9 cellular contexts compared by ENCODE assay signal in the genomic region with DNA sequence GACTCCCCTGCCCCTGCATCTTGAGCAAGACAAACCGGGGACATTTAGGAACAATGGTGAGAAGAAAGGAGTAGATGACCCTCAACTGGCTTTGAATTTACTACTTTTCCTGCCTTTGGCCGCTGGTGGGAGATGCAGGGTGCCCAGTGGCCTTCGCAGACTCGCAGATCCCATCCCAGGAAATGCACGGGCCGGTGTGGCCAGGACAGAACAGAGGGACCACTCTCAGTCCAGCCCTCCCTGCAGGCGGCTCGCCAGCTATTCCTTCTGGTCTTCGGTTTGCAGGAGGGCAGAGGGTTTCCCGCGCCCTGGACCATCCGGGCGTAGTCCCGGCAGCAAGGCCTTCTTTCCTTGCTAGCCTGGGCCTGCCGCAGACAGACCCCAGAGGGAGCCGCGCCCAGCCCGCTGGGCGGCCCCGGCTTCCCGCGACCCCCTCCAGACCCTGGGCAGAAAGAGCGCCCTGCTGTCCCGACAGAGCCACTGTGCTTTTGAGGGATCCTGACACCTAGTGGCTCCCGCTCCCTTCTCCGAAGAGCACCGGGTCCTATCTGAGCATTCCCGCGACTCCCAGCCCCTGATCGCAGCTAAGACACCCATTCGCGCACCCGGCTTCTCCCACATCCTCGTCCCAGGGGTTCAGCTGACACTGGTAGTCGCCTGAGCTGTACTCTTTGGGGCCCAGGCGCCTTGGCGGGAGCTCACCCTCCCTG. TPM values are rescaled to one million over a fixed set of nuclear protein-coding genes. Genes with fewer than 3 reads are reported as not detected.
DNase-seq lines count a peak whose midpoint lies in the region; ATAC-seq lines count a peak whose summit lies in the region.
"Had no signal": no experiment of that assay in that cellular context is flagged by ENCODE, and none has a peak within 500 bp of the region (broad histone marks: within the 10 kb centered on the region; RNA-seq: fewer than 3 reads in every experiment).

No MANE protein-coding gene starts in this region.

- H3K4me3 Mint-ChIP-seq in activated T-cell treated with anti-CD3 and anti-CD28 coated beads, Interleukin-2, amount 50 U/mL, for 24 hours = peak overlapping the region; percentile 66
- peak overlapping the region; percentile 65 for H3K4me3 Mint-ChIP-seq in activated naive CD8-positive, alpha-beta T cell treated with anti-CD3 and anti-CD28 coated beads, Interleukin-2, amount 10 ng/mL, durations not matched to agents 7 days and 5 days
- H3K4me3 Mint-ChIP-seq in stimulated activated memory B cell treated with anti-CD40 and anti-IgM and Interleukin-4, amounts not matched to agents 10 μg/mL and 1 μg/mL and 100 μg/mL, for 72 hours = peak overlapping the region; percentile 63

- no peaks in the 10 kb centered on the region for H3K4me1 ChIP-seq in iPS-20b (ENCODE audit: insufficient read depth, low read length)

- no peaks in the 10 kb centered on the region for H3K36me3 Mint-ChIP-seq in activated T-cell treated with anti-CD3 and anti-CD28 coated beads, Interleukin-2, amount 50 U/mL, for 24 hours (ENCODE audit: low read depth)
- peaks cover 4% of the 10 kb centered on the region for H3K36me3 Mint-ChIP-seq in activated naive CD8-positive, alpha-beta T cell treated with anti-CD3 and anti-CD28 coated beads, Interleukin-2, amount 10 ng/mL, durations not matched to agents 7 days and 5 days
- no peaks in the 10 kb centered on the region for H3K36me3 Mint-ChIP-seq in stimulated activated memory B cell treated with anti-CD40 and anti-IgM and Interleukin-4, amounts not matched to agents 10 μg/mL and 1 μg/mL and 100 μg/mL, for 72 hours

- H3K9me3 ChIP-seq in iPS-20b (ENCODE audit: insufficient read depth, low read depth, low read length) = no peaks in the 10 kb centered on the region; the same call in 1 of the 2 replicates

- ATAC-seq in activated naive CD8-positive, alpha-beta T cell treated with anti-CD3 and anti-CD28 coated beads, Interleukin-2, amount 10 ng/mL, durations not matched to agents 7 days and 5 days (ENCODE audit: low read depth) = peak; percentile 20
- no peak for ATAC-seq in stimulated activated memory B cell treated with anti-CD40 and anti-IgM and Interleukin-4, amounts not matched to agents 10 μg/mL and 1 μg/mL and 100 μg/mL, for 72 hours
- ATAC-seq in HG03457 (IDR thresholded peaks at IDR 0.05; ENCODE audit: unreplicated experiment) (no peak), GM19328 (IDR thresholded peaks at IDR 0.05; ENCODE audit: unreplicated experiment) (no peak), HG02970 (IDR thresholded peaks at IDR 0.05; ENCODE audit: low FRiP score, unreplicated experiment) (no peak)

- no peaks in the 10 kb centered on the region for H3K36me3 ChIP-seq in iPS-20b (ENCODE audit: insufficient read depth, low read depth, low read length)

- H3K4me1 Mint-ChIP-seq in activated T-cell treated with anti-CD3 and anti-CD28 coated beads, Interleukin-2, amount 50 U/mL, for 24 hours (ENCODE audit: low read depth) = peaks cover 22% of the 10 kb centered on the region
- H3K4me1 Mint-ChIP-seq in activated naive CD8-positive, alpha-beta T cell treated with anti-CD3 and anti-CD28 coated beads, Interleukin-2, amount 10 ng/mL, durations not matched to agents 7 days and 5 days = peaks cover 20% of the 10 kb centered on the region
- peaks cover 32% of the 10 kb centered on the region for H3K4me1 Mint-ChIP-seq in stimulated activated memory B cell treated with anti-CD40 and anti-IgM and Interleukin-4, amounts not matched to agents 10 μg/mL and 1 μg/mL and 100 μg/mL, for 72 hours

- peaks cover 30% of the 10 kb centered on the region for H3K27me3 ChIP-seq in iPS-20b (ENCODE audit: insufficient read depth, low read length)

- H3K27ac Mint-ChIP-seq in activated T-cell treated with anti-CD3 and anti-CD28 coated beads, Interleukin-2, amount 50 U/mL, for 24 hours = no peak overlapping the region
- no peak overlapping the region for H3K27ac Mint-ChIP-seq in activated naive CD8-positive, alpha-beta T cell treated with anti-CD3 and anti-CD28 coated beads, Interleukin-2, amount 10 ng/mL, durations not matched to agents 7 days and 5 days
- no peak overlapping the region for H3K27ac Mint-ChIP-seq in stimulated activated memory B cell treated with anti-CD40 and anti-IgM and Interleukin-4, amounts not matched to agents 10 μg/mL and 1 μg/mL and 100 μg/mL, for 72 hours

- POLR2A ChIA-PET in activated naive CD8-positive, alpha-beta T cell treated with anti-CD3 and anti-CD28 coated beads, Interleukin-2, amount 10 ng/mL, durations not matched to agents 7 days and 5 days (lab: Charles Lee) = interaction anchor here (1.4 kb wide), 1 partner anchor 19 kb away, joined by 3 read pairs; a partner anchor contains a TSS

- DNase-seq in activated T-cell treated with anti-CD3 and anti-CD28 coated beads, Interleukin-2, amount 50 U/mL, for 24 hours = no peak
- no peak for DNase-seq in activated T-cell treated with anti-CD3 and anti-CD28 coated beads, Interleukin-2, amount 50 U/mL, for 48 hours
- DNase-seq in activated naive CD8-positive, alpha-beta T cell treated with anti-CD3 and anti-CD28 coated beads, Interleukin-2, amount 10 ng/mL, durations not matched to agents 7 days and 5 days = no peak

- peaks cover 4% of the 10 kb centered on the region for H3K9me3 Mint-ChIP-seq in activated T-cell treated with anti-CD3 and anti-CD28 coated beads, Interleukin-2, amount 50 U/mL, for 24 hours
- peaks cover 3% of the 10 kb centered on the region for H3K9me3 Mint-ChIP-seq in activated naive CD8-positive, alpha-beta T cell treated with anti-CD3 and anti-CD28 coated beads, Interleukin-2, amount 10 ng/mL, durations not matched to agents 7 days and 5 days
- peaks cover 3% of the 10 kb centered on the region for H3K9me3 Mint-ChIP-seq in stimulated activated memory B cell treated with anti-CD40 and anti-IgM and Interleukin-4, amounts not matched to agents 10 μg/mL and 1 μg/mL and 100 μg/mL, for 72 hours

- peaks cover 49% of the 10 kb centered on the region for H3K27me3 Mint-ChIP-seq in activated T-cell treated with anti-CD3 and anti-CD28 coated beads, Interleukin-2, amount 50 U/mL, for 24 hours
- peaks cover 40% of the 10 kb centered on the region for H3K27me3 Mint-ChIP-seq in activated naive CD8-positive, alpha-beta T cell treated with anti-CD3 and anti-CD28 coated beads, Interleukin-2, amount 10 ng/mL, durations not matched to agents 7 days and 5 days
- H3K27me3 Mint-ChIP-seq in stimulated activated memory B cell treated with anti-CD40 and anti-IgM and Interleukin-4, amounts not matched to agents 10 μg/mL and 1 μg/mL and 100 μg/mL, for 72 hours = peaks cover 35% of the 10 kb centered on the region

- peak overlapping the region; percentile 36; the same call in 1 of the 2 replicates for H3K9ac ChIP-seq in iPS-20b (ENCODE audit: low read depth, low read length)

- H3K4me3 ChIP-seq in iPS-20b (ENCODE audit: low read length) = peak overlapping the region; percentile 74

- H3K27ac ChIP-seq in iPS-20b (ENCODE audit: low read length) = no peak overlapping the region

RNA-seq across cellular contexts. Expression of a gene that starts 1.2 kb away (rescaled TPM):
- not detected for total RNA-seq in activated naive CD8-positive, alpha-beta T cell treated with anti-CD3 and anti-CD28 coated beads, Interleukin-2, amount 10 ng/mL, durations not matched to agents 7 days and 5 days
- total RNA-seq: T-helper 1 cell treated with Interleukin-12 subunit alpha and Interleukin-12 subunit beta and Interleukin-4 antibody, amounts not matched to agents 30 ng/mL and 1 ng/mL, for 36 hours had no signal

RNA-seq across cellular contexts. Expression of a gene that starts 19.1 kb away (rescaled TPM):
- 10 to 100 TPM; 11.9 to 14.8 TPM for total RNA-seq in activated naive CD8-positive, alpha-beta T cell treated with anti-CD3 and anti-CD28 coated beads, Interleukin-2, amount 10 ng/mL, durations not matched to agents 7 days and 5 days

RNA-seq across cellular contexts. Expression of a gene that starts 19.3 kb away (rescaled TPM):
- 10 to 100 TPM; 56.3 to 57.0 TPM for total RNA-seq in activated naive CD8-positive, alpha-beta T cell treated with anti-CD3 and anti-CD28 coated beads, Interleukin-2, amount 10 ng/mL, durations not matched to agents 7 days and 5 days
